ENCODE assay signal across 17 cellular contexts in the genomic region with DNA sequence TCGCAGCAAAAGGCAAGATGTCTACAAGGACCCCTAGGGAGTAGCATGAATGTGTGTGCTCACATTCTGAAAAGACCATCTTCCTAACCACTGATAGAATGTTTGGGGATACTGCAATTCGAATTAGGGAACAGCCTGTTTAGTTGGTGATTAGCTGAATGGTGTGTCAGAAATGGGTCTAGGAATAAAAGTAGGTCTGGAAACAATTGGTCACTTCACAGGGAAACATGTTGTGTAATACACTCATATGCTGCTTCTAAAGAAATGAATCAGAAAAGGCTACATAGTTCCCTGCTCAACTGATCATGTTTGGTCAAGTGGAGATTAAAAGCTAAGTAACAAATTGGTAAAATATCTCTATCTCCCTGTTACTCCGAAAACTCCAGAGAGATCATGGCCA.
DNase-seq lines count a peak whose midpoint lies in the region; ATAC-seq and TF ChIP-seq lines count a peak whose summit lies in the region.
"Had no signal": no experiment of that assay in that cellular context is flagged by ENCODE, and none has a peak within 500 bp of the region (broad histone marks: within the 10 kb centered on the region; RNA-seq: fewer than 3 reads in every experiment).

No MANE protein-coding gene starts in this region.

- intact Hi-C loops in MCF 10A (cut with micrococcal nuclease) (no loop called here), mammary epithelial cell (cut with micrococcal nuclease) (no loop called here)

- H3K27me3 Mint-ChIP-seq in MCF 10A (ENCODE audit: insufficient read depth, unreplicated experiment), result no peaks in the 10 kb centered on the region
- no peaks in the 10 kb centered on the region for H3K27me3 Mint-ChIP-seq in activated T-cell treated with anti-CD3 and anti-CD28 coated beads, Interleukin-2, amount 50 U/mL, for 4 hours (ENCODE audit: low read depth)
- H3K27me3 Mint-ChIP-seq: CD4-positive, alpha-beta memory T cell had no signal

- dilution Hi-C loops in mammary epithelial cell (cut with HindIII; ENCODE audit: low sequenced_read_pairs), result no loop called here

- BruUV-seq in MCF 10A (replicated peaks; lab: Mats Ljungman, UMichigan) (no TSS peak), mammary epithelial cell (replicated peaks; lab: Mats Ljungman, UMichigan) (no TSS peak)

- H3K9ac ChIP-seq in mammary epithelial cell (ENCODE audit: insufficient read depth, low read length), result no peak overlapping the region
- H3K9ac ChIP-seq in adipocyte (ENCODE audit: low read length), result no peak overlapping the region
- H3K9ac ChIP-seq: BLaER1, GM23248 had no signal

- H3K4me3 ChIP-seq in mammary epithelial cell (replicated peaks in 1 of 3; ENCODE audit: insufficient read depth in 1 of 3, low read depth in 2 of 3, low read length in 3 of 3) (no peak overlapping the region), adipocyte (ENCODE audit: low read length) (no peak overlapping the region)
- H3K4me3 ChIP-seq: A549, BLaER1, GM12878, GM23248 had no signal

- DNase-seq in MCF 10A (ENCODE audit: unreplicated experiment) (peak; percentile 17), mammary epithelial cell (no peak), NCI-H69 (lab: John Stamatoyannopoulos, UW) (peak; percentile 12), adipocyte (ENCODE audit: low read depth) (peak; percentile 74), AG08396 (ENCODE audit: low spot score) (no peak), glomerular visceral epithelial cell (ENCODE audit: extremely low spot score) (no peak)
- no peak for DNase-seq in activated T-cell treated with anti-CD3 and anti-CD28 coated beads, Interleukin-2, amount 50 U/mL, for 4 hours
- DNase-seq: CD4-positive, alpha-beta memory T cell; DMS153; DMS79 treated with DMSO at 0.1 percent for 48 hours; GM23248; HCEC 1CT had no signal

- WGBS in mammary epithelial cell (ENCODE audit: low coverage, missing lambda C conversion rate), result 33% methylated on average over 3 of the region's 3 CpGs

- no peak overlapping the region for H2AFZ ChIP-seq in mammary epithelial cell (ENCODE audit: low read depth, low read length)
- H2AFZ ChIP-seq: GM23248 had no signal

- CTCF ChIA-PET in MCF 10A (lab: Yijun Ruan, JAX), result interaction anchor here (0.6 to 1.0 kb wide), 3 partner anchors 13 to 106 kb away, joined by 3 read pairs; no protein-coding TSS in a partner anchor
- CTCF ChIA-PET in mammary epithelial cell (lab: Charles Lee; ENCODE audit: low non-redundant PET), result no interaction called here

- POLR2A ChIA-PET in MCF 10A (lab: Yijun Ruan, JAX), result no interaction called here

- no peak overlapping the region for H3K27ac ChIP-seq in mammary epithelial cell (ENCODE audit: insufficient read depth, low read depth, low read length)
- H3K27ac ChIP-seq: 22Rv1, A549, BLaER1, GM23248 had no signal

- TF ChIP-seq CTCF in MCF 10A (IDR thresholded peaks at IDR 0.05; ENCODE audit: unreplicated experiment) (no peak), mammary epithelial cell (conservative IDR thresholded peaks at IDR 0.05 in 1 of 2, IDR thresholded peaks at IDR 0.05 in 1 of 2; ENCODE audit: extremely low read depth in 1 of 2, insufficient read depth in 1 of 2, low read depth in 1 of 2, low read length in 2 of 2) (no peak)

- no peaks in the 10 kb centered on the region for H3K79me2 ChIP-seq in mammary epithelial cell (ENCODE audit: insufficient read depth, low read length)

- H3K36me3 Mint-ChIP-seq in MCF 10A (ENCODE audit: insufficient read depth, unreplicated experiment), result no peaks in the 10 kb centered on the region
- H3K36me3 Mint-ChIP-seq in activated T-cell treated with anti-CD3 and anti-CD28 coated beads, Interleukin-2, amount 50 U/mL, for 4 hours (ENCODE audit: insufficient read depth), result no peaks in the 10 kb centered on the region
- H3K36me3 Mint-ChIP-seq: CD14-positive monocyte; CD4-positive, alpha-beta memory T cell had no signal

- H3K4me2 ChIP-seq in mammary epithelial cell (ENCODE audit: insufficient read depth, low read depth, low read length), result no peak overlapping the region
- H3K4me2 ChIP-seq: A549, BLaER1 had no signal

- no peak for ATAC-seq in activated T-cell treated with anti-CD3 and anti-CD28 coated beads, Interleukin-2, amount 50 U/mL, for 4 hours
- ATAC-seq: A549, GM12878 had no signal

- no peaks in the 10 kb centered on the region for H4K20me1 ChIP-seq in mammary epithelial cell (ENCODE audit: insufficient read depth, low read length)
- H4K20me1 ChIP-seq: BLaER1 had no signal

- no peaks in the 10 kb centered on the region for H3K4me1 ChIP-seq in mammary epithelial cell (ENCODE audit: insufficient read depth, low read length)
- H3K4me1 ChIP-seq in adipocyte (ENCODE audit: control insufficient read depth, insufficient read depth, low read length), result no peaks in the 10 kb centered on the region
- H3K4me1 ChIP-seq: A549, BLaER1 had no signal

- H3K4me1 Mint-ChIP-seq in MCF 10A (ENCODE audit: insufficient read depth, unreplicated experiment), result no peaks in the 10 kb centered on the region
- no peaks in the 10 kb centered on the region for H3K4me1 Mint-ChIP-seq in activated T-cell treated with anti-CD3 and anti-CD28 coated beads, Interleukin-2, amount 50 U/mL, for 4 hours (ENCODE audit: low read depth)
- H3K4me1 Mint-ChIP-seq: CD14-positive monocyte; CD4-positive, alpha-beta memory T cell had no signal

- H3K27me3 ChIP-seq in mammary epithelial cell (ENCODE audit: insufficient read depth, low read length) (no peaks in the 10 kb centered on the region), adipocyte (replicated peaks; ENCODE audit: control insufficient read depth, insufficient read depth, low read length) (no peaks in the 10 kb centered on the region)
- H3K27me3 ChIP-seq: BLaER1 had no signal

- no peaks in the 10 kb centered on the region for H3K9me3 ChIP-seq in mammary epithelial cell (replicated peaks; ENCODE audit: insufficient read depth, low read length)
- no peaks in the 10 kb centered on the region for H3K9me3 ChIP-seq in adipocyte (ENCODE audit: control insufficient read depth, low read length)
- H3K9me3 ChIP-seq: A549, BLaER1 had no signal

- H3K9me3 Mint-ChIP-seq in MCF 10A (ENCODE audit: unreplicated experiment), result no peaks in the 10 kb centered on the region
- peaks cover 11% of the 10 kb centered on the region for H3K9me3 Mint-ChIP-seq in activated T-cell treated with anti-CD3 and anti-CD28 coated beads, Interleukin-2, amount 50 U/mL, for 4 hours

- H3K4me3 Mint-ChIP-seq in MCF 10A (ENCODE audit: unreplicated experiment), result no peak overlapping the region
- H3K4me3 Mint-ChIP-seq in activated T-cell treated with anti-CD3 and anti-CD28 coated beads, Interleukin-2, amount 50 U/mL, for 4 hours, result no peak overlapping the region
- H3K4me3 Mint-ChIP-seq: CD14-positive monocyte; CD4-positive, alpha-beta memory T cell had no signal

- H3K27ac Mint-ChIP-seq in MCF 10A (ENCODE audit: low read depth, unreplicated experiment), result no peak overlapping the region
- H3K27ac Mint-ChIP-seq: CD14-positive monocyte; CD4-positive, alpha-beta memory T cell had no signal

- in situ Hi-C loops in mammary epithelial cell (cut with MboI; ENCODE audit: low sequenced_read_pairs in 2 of 2), result no loop called here

- H3K36me3 ChIP-seq in mammary epithelial cell (ENCODE audit: insufficient read depth, low read length) (no peaks in the 10 kb centered on the region), adipocyte (ENCODE audit: control insufficient read depth, insufficient read depth, low read length, severe bottlenecking) (no peaks in the 10 kb centered on the region)
- H3K36me3 ChIP-seq: BLaER1 had no signal

Comparison
In these comparisons a context has a peak if more than half of its experiments do, and no peak if none do; other contexts are left out.
1. DNase-seq: peak in MCF 10A (single experiment), NCI-H69 (single experiment) and adipocyte (single experiment); none in mammary epithelial cell (single experiment), AG08396 (single experiment), glomerular visceral epithelial cell (single experiment) and activated T-cell treated with anti-CD3 and anti-CD28 coated beads, Interleukin-2, amount 50 U/mL, for 4 hours (single experiment).